7 cellular contexts compared by ENCODE assay signal in the genomic region with DNA sequence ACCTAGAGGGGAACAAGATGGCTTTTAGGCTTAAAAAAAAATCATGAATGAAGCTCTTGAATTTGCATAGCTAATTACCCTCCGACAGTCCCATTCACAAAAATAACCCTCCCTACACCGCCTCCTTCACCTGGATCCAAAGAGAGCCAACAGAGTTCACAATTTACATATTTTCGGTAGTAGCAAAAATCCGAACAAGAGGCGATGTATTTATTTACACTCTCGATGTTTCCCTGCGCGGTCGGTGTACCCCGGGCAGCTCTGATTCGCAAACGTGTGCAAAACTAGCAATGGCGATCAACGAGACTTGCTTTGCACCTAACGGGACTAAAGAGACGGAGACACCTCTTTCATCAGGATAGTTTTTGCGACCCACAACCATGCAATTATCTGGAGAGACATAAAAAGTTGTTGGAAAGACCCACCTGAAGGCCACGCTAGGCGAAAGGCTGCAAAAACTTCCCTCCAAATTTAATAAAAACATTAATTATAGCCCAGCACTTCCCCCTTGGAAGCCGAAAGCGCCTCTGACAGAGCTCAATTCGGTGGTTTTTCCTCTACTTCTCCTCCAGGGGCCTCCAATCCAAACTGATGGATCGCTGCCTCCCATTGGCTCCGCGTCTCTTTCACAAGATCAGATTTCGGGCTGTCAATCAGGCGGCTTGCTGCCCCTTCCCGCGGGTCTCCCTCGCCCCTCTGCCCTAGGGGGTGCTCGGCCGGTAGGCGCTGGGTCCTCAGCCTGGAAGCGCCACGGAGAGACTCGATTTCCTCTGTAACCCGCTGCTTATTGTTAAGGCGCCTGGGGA. TPM values are rescaled to one million over a fixed set of nuclear protein-coding genes. Genes with fewer than 3 reads are reported as not detected.
DNase-seq lines count a peak whose midpoint lies in the region; ATAC-seq and TF ChIP-seq lines count a peak whose summit lies in the region.

A gene (minus strand): TSS at position 529 of the 806 bp plus-strand sequence. CDS start 614 bp downstream, outside the sequence.

- H3K9ac ChIP-seq in neural progenitor cell, result peak within 1 kb of the TSS; percentile 60

- no peak for TF ChIP-seq CTCF in GM13976 (IDR thresholded peaks at IDR 0.05; ENCODE audit: borderline replicate concordance, control extremely low read depth, extremely low read depth, insufficient read depth, missing control alignments)
- TF ChIP-seq CTCF in VCaP (conservative IDR thresholded peaks at IDR 0.05), result peak; percentile 62
- TF ChIP-seq CTCF in neural progenitor cell (IDR thresholded peaks at IDR 0.05), result peak; percentile 54

- peaks cover 46% of the 10 kb centered on the region for H3F3A ChIP-seq in neural progenitor cell (ENCODE audit: low read depth)

- H3K4me1 ChIP-seq in neural progenitor cell, result peaks cover 48% of the 10 kb centered on the region

- peaks cover 2% of the 10 kb centered on the region for H3K36me3 ChIP-seq in neural progenitor cell

- no peaks in the 10 kb centered on the region for H3K27me3 Mint-ChIP-seq in neural progenitor cell (ENCODE audit: insufficient read depth, low read depth)

- H3K4me1 Mint-ChIP-seq in neural progenitor cell, result peaks cover 24% of the 10 kb centered on the region

- no peaks in the 10 kb centered on the region for H3K27me3 ChIP-seq in neural progenitor cell

- H3K4me2 ChIP-seq in neural progenitor cell, result peak within 1 kb of the TSS; percentile 97

- peak within 1 kb of the TSS; percentile 1; the same call in 1 of the 2 replicates for H3K27ac ChIP-seq in VCaP
- H3K27ac ChIP-seq in neural progenitor cell, result peak within 1 kb of the TSS; percentile 94

- no peak within 1 kb of the TSS for H3K4me3 Mint-ChIP-seq in neural progenitor cell

- H3K9me3 Mint-ChIP-seq in neural progenitor cell, result peaks cover 2% of the 10 kb centered on the region

- H2AFZ ChIP-seq in neural progenitor cell (replicated peaks), result peak within 1 kb of the TSS; percentile 93

- DNase-seq in GM13976 (ENCODE audit: low spot score), result peak; percentile 14
- peak; percentile 78 for DNase-seq in NCI-H2081 treated with DMSO at 0.1 percent for 48 hours (lab: John Stamatoyannopoulos, UW)
- peak; percentile 71 for DNase-seq in globus pallidus (ENCODE audit: low spot score)
- DNase-seq in neural progenitor cell (ENCODE audit: low spot score), result peak; percentile 96
- DNase-seq in activated CD4-positive, alpha-beta T cell treated with anti-CD3 and anti-CD28 coated beads, Interleukin-2, amount 50 U/mL, for 4 hours, result no peak

- H3K79me2 ChIP-seq in neural progenitor cell (ENCODE audit: low read depth), result peaks cover 40% of the 10 kb centered on the region

- H3K27ac Mint-ChIP-seq in neural progenitor cell, result no peak within 1 kb of the TSS

- H3K4me3 ChIP-seq in neural progenitor cell, result peak within 1 kb of the TSS; percentile 81

- H3K9me3 ChIP-seq in neural progenitor cell (ENCODE audit: low read depth), result no peaks in the 10 kb centered on the region

- in situ Hi-C loops in GM13976 (cut with MboI; ENCODE audit: low sequenced_read_pairs, unreplicated experiment), result no loop called here

- ATAC-seq in HG02623 (IDR thresholded peaks at IDR 0.05; ENCODE audit: unreplicated experiment), result no peak

- H4K20me1 ChIP-seq in neural progenitor cell (ENCODE audit: low read depth), result no peaks in the 10 kb centered on the region

- H3K36me3 Mint-ChIP-seq in neural progenitor cell, result no peaks in the 10 kb centered on the region

RNA-seq across cellular contexts. Expression of the gene that starts here (rescaled TPM):
- 35.5 and 36.8 TPM in 2 replicates for total RNA-seq in neural progenitor cell (ENCODE audit: low replicate concordance)

Comparison
In these comparisons a context has a peak if more than half of its experiments do, and no peak if none do; other contexts are left out.
1. DNase-seq: peak in GM13976 (single experiment), NCI-H2081 treated with DMSO at 0.1 percent for 48 hours (single experiment), globus pallidus (single experiment) and neural progenitor cell (single experiment); none in activated CD4-positive, alpha-beta T cell treated with anti-CD3 and anti-CD28 coated beads, Interleukin-2, amount 50 U/mL, for 4 hours (0 of 2).